ENCODE assay signal across 8 cellular contexts in genomic region chr10:50740351-50740688, GRCh38. TPM values are rescaled to one million over a fixed set of nuclear protein-coding genes. Genes with fewer than 3 reads are reported as not detected.
DNase-seq lines count a peak whose midpoint lies in the region; ATAC-seq and TF ChIP-seq lines count a peak whose summit lies in the region.

No MANE protein-coding gene starts in this region.

- peak overlapping the region; percentile 87 for H3K9ac ChIP-seq in skeletal muscle satellite cell (ENCODE audit: low read depth, low read length)

- ATAC-seq in GM18498 (IDR thresholded peaks at IDR 0.05; ENCODE audit: unreplicated experiment) (peak; percentile 30), HG02973 (IDR thresholded peaks at IDR 0.05; ENCODE audit: unreplicated experiment) (peak; percentile 39), Panc1 (peak; percentile 37)

- H3K4me3 ChIP-seq in Panc1 (ENCODE audit: low read depth in 2 of 2, low read length in 2 of 2), result peak overlapping the region; percentile 74 to 96
- peak overlapping the region; percentile 87 for H3K4me3 ChIP-seq in iPS-11a (ENCODE audit: low read depth, low read length)
- peak overlapping the region; percentile 91 for H3K4me3 ChIP-seq in skeletal muscle satellite cell (ENCODE audit: low read length)

- TF ChIP-seq CTCF in 22Rv1 (IDR thresholded peaks at IDR 0.05), result no peak
- TF ChIP-seq CTCF in Panc1 (IDR thresholded peaks at IDR 0.05), result no peak

- H3K4me2 ChIP-seq in skeletal muscle satellite cell (ENCODE audit: low read length), result peak overlapping the region; percentile 89

- intact Hi-C loops in Panc1 (cut with micrococcal nuclease; ENCODE audit: unreplicated experiment), result no loop called here

- CTCF ChIA-PET in Panc1 (lab: Charles Lee), result no interaction called here

- BruUV-seq in Panc1 (replicated peaks; lab: Mats Ljungman, UMichigan), result TSS peak; percentile 68

- H3K4me1 ChIP-seq in Panc1 (ENCODE audit: control insufficient read depth, insufficient read depth, low read length) (peaks cover 3% of the 10 kb centered on the region), skeletal muscle satellite cell (ENCODE audit: control insufficient read depth, insufficient read depth, low read length) (peaks cover 6% of the 10 kb centered on the region)

- peaks cover 6% of the 10 kb centered on the region for H3K36me3 ChIP-seq in Panc1 (ENCODE audit: control insufficient read depth, insufficient read depth, low read length)
- H3K36me3 ChIP-seq in skeletal muscle satellite cell (ENCODE audit: insufficient read depth, low read length), result no peaks in the 10 kb centered on the region

- H3K27ac ChIP-seq in 22Rv1, result peak overlapping the region; percentile 68
- peak overlapping the region; percentile 93 for H3K27ac ChIP-seq in Panc1 (ENCODE audit: low read length)

- H3K27me3 ChIP-seq in Panc1 (ENCODE audit: control insufficient read depth, insufficient read depth, low read length) (peaks cover 4% of the 10 kb centered on the region; the same call in 1 of the 2 replicates), skeletal muscle satellite cell (ENCODE audit: control insufficient read depth, insufficient read depth, low read length) (no peaks in the 10 kb centered on the region)

- no peak for DNase-seq in Panc1 (ENCODE audit: low read depth, low spot score)
- DNase-seq in astrocyte of the hippocampus (ENCODE audit: low read depth, low spot score), result peak; percentile 66
- no peak for DNase-seq in KG1 (lab: John Stamatoyannopoulos, UW)

- in situ Hi-C loops in Panc1 (cut with HindIII; ENCODE audit: low pct_unique_long_range_greater_than_20kb, low sequenced_read_pairs), result no loop called here

- POLR2A ChIA-PET in Panc1 (lab: Charles Lee), result no interaction called here

- H3K9me3 ChIP-seq in Panc1 (ENCODE audit: control insufficient read depth, insufficient read depth, low read depth, low read length), result no peaks in the 10 kb centered on the region
- no peaks in the 10 kb centered on the region for H3K9me3 ChIP-seq in skeletal muscle satellite cell (replicated peaks; ENCODE audit: low read length)

RNA-seq across cellular contexts. Expression of gene ASAH2B, which starts 0.6 kb away (rescaled TPM):
- total RNA-seq in Panc1 (2021; ENCODE audit: unreplicated experiment), result 3.3 TPM
- polyA plus RNA-seq in Panc1 (2012; ENCODE audit: insufficient read length), result 6.5 TPM
- 1.5 and 3.3 TPM in 2 replicates for total RNA-seq in skeletal muscle satellite cell (2012; rRNA removed)
